19 cellular contexts compared by ENCODE assay signal in the genomic region with DNA sequence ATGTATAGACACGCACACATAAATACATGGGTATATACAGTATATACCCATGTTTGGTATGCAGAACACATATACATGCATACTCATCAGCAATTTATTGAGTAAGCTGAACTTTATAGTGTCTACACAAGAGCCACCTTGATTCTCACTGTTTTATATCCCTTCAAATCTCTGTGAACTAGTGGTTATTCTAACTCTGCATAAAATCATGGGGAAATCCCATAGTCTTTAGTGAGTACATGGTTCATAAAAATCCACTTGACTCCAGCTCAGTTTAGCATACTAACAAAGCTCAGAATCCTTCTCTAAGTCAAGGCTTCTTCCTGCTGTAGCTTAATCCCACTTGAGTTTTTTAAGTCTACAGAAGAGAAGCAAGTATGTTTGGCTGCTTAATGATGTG.
"Had no signal": no experiment of that assay in that cellular context is flagged by ENCODE, and none has a peak within 500 bp of the region (broad histone marks: within the 10 kb centered on the region; RNA-seq: fewer than 3 reads in every experiment).

No MANE protein-coding gene starts in this region.

- H3K27me3 Mint-ChIP-seq: dendritic cell treated with granulocyte-macrophage colony-stimulating factor and Interleukin-4, amounts not matched to agents 40 ng/mL and 50 ng/mL, for 4 days; effector memory CD8-positive, alpha-beta T cell; naive thymus-derived CD8-positive, alpha-beta T cell had no signal

- H3K4me1 ChIP-seq: esophagus muscularis mucosa, gastroesophageal sphincter, tibial nerve, upper lobe of right lung, vagina had no signal

- H3K9me3 Mint-ChIP-seq: effector memory CD8-positive, alpha-beta T cell had no signal

- H3K4me3 ChIP-seq: esophagus muscularis mucosa, gastroesophageal sphincter, skin epidermis, tibial nerve, upper lobe of right lung, vagina had no signal

- DNase-seq: effector memory CD8-positive, alpha-beta T cell; glutamatergic neuron; islet precursor cell; mammary epithelial cell; naive thymus-derived CD8-positive, alpha-beta T cell; posterior cingulate gyrus; stimulated activated CD4-positive, alpha-beta T cell treated with anti-CD3 and anti-CD28 coated beads, Interleukin-2, amount 100 ng/mL, for 24 hours; stimulated activated naive CD4-positive, alpha-beta T cell treated with Interleukin-2 at 50 U/mL for 16 hours; upper lobe of right lung had no signal

- H3K4me1 Mint-ChIP-seq: neural crest cell had no signal

- H3K4me3 Mint-ChIP-seq: dendritic cell treated with granulocyte-macrophage colony-stimulating factor and Interleukin-4, amounts not matched to agents 40 ng/mL and 50 ng/mL, for 4 days; neural crest cell had no signal

- H3K27ac ChIP-seq: epithelial cell of prostate, esophagus muscularis mucosa, gastroesophageal sphincter, skin epidermis, tibial nerve, upper lobe of right lung, vagina had no signal

- H3K27ac Mint-ChIP-seq: dendritic cell treated with granulocyte-macrophage colony-stimulating factor and Interleukin-4, amounts not matched to agents 40 ng/mL and 50 ng/mL, for 4 days had no signal

- H3K9me3 ChIP-seq: esophagus muscularis mucosa, gastroesophageal sphincter, tibial nerve, upper lobe of right lung, vagina had no signal

- H3K36me3 ChIP-seq: esophagus muscularis mucosa, gastroesophageal sphincter, tibial nerve, upper lobe of right lung, vagina had no signal

- ATAC-seq: gastroesophageal sphincter; left lobe of liver; naive thymus-derived CD8-positive, alpha-beta T cell; sciatic nerve; upper lobe of right lung had no signal

- H3K27me3 ChIP-seq: esophagus muscularis mucosa, gastroesophageal sphincter, tibial nerve, upper lobe of right lung, vagina had no signal
